ENCODE assay signal across 16 cellular contexts in genomic region chr10:132710746-132711617, GRCh38.
"Had no signal": no experiment of that assay in that cellular context is flagged by ENCODE, and none has a peak within 500 bp of the region (broad histone marks: within the 10 kb centered on the region; RNA-seq: fewer than 3 reads in every experiment).

No MANE protein-coding gene starts in this region.

- H3K4me3 ChIP-seq: cardiac muscle cell, esophagus muscularis mucosa, psoas muscle, tibial artery, uterus had no signal

- H3K27me3 Mint-ChIP-seq: activated naive CD4-positive, alpha-beta T cell treated with anti-CD3 and anti-CD28 coated beads, Interleukin-2, amount 10 ng/mL, durations not matched to agents 7 days and 5 days; activated T-helper 17 cell treated with anti-CD3 and anti-CD28 coated beads, Interleukin-2, amount 50 U/mL, for 72 hours; memory B cell; stimulated activated memory B cell treated with anti-CD40 and anti-IgM and Interleukin-4, amounts not matched to agents 10 μg/mL and 1 μg/mL and 100 μg/mL, for 72 hours; T-cell had no signal

- H3K9me3 ChIP-seq: psoas muscle, uterus had no signal

- ATAC-seq: activated CD4-positive, CD25-positive, alpha-beta regulatory T cell treated with anti-CD3 and anti-CD28 coated beads, Interleukin-2, amount 50 U/mL, for 24 hours; activated T-helper 17 cell treated with anti-CD3 and anti-CD28 coated beads, Interleukin-2, amount 50 U/mL, for 72 hours; psoas muscle; stimulated activated memory B cell treated with anti-CD40 and anti-IgM and Interleukin-4, amounts not matched to agents 10 μg/mL and 1 μg/mL and 100 μg/mL, for 72 hours; T-cell had no signal

- H3K27ac ChIP-seq: cardiac muscle cell, esophagus muscularis mucosa, psoas muscle, tibial artery, uterus had no signal

- H3K9ac ChIP-seq: SK-N-SH had no signal

- H3K36me3 ChIP-seq: cardiac muscle cell, uterus had no signal

- H3K4me3 Mint-ChIP-seq: activated naive CD4-positive, alpha-beta T cell treated with anti-CD3 and anti-CD28 coated beads, Interleukin-2, amount 10 ng/mL, durations not matched to agents 7 days and 5 days; activated T-helper 17 cell treated with anti-CD3 and anti-CD28 coated beads, Interleukin-2, amount 50 U/mL, for 72 hours; immature natural killer cell; memory B cell; nephron; stimulated activated memory B cell treated with anti-CD40 and anti-IgM and Interleukin-4, amounts not matched to agents 10 μg/mL and 1 μg/mL and 100 μg/mL, for 72 hours; T-cell had no signal

- H3K4me1 ChIP-seq: psoas muscle, tibial artery, uterus had no signal

- H3K27ac Mint-ChIP-seq: activated naive CD4-positive, alpha-beta T cell treated with anti-CD3 and anti-CD28 coated beads, Interleukin-2, amount 10 ng/mL, durations not matched to agents 7 days and 5 days; activated T-helper 17 cell treated with anti-CD3 and anti-CD28 coated beads, Interleukin-2, amount 50 U/mL, for 72 hours; memory B cell; nephron; stimulated activated memory B cell treated with anti-CD40 and anti-IgM and Interleukin-4, amounts not matched to agents 10 μg/mL and 1 μg/mL and 100 μg/mL, for 72 hours; T-cell had no signal

- H3K4me1 Mint-ChIP-seq: activated naive CD4-positive, alpha-beta T cell treated with anti-CD3 and anti-CD28 coated beads, Interleukin-2, amount 10 ng/mL, durations not matched to agents 7 days and 5 days; nephron; stimulated activated memory B cell treated with anti-CD40 and anti-IgM and Interleukin-4, amounts not matched to agents 10 μg/mL and 1 μg/mL and 100 μg/mL, for 72 hours; T-cell had no signal

- H3K4me2 ChIP-seq: SK-N-SH had no signal

- H3K27me3 ChIP-seq: cardiac muscle cell, esophagus muscularis mucosa, tibial artery, uterus had no signal

- DNase-seq: activated naive CD4-positive, alpha-beta T cell treated with anti-CD3 and anti-CD28 coated beads, Interleukin-2, amount 10 ng/mL, durations not matched to agents 7 days and 5 days; activated T-cell treated with anti-CD3 and anti-CD28 coated beads for 4 hours; immature natural killer cell; SK-N-SH; T-cell; T-helper 9 cell; uterus had no signal
